In the genomic region with DNA sequence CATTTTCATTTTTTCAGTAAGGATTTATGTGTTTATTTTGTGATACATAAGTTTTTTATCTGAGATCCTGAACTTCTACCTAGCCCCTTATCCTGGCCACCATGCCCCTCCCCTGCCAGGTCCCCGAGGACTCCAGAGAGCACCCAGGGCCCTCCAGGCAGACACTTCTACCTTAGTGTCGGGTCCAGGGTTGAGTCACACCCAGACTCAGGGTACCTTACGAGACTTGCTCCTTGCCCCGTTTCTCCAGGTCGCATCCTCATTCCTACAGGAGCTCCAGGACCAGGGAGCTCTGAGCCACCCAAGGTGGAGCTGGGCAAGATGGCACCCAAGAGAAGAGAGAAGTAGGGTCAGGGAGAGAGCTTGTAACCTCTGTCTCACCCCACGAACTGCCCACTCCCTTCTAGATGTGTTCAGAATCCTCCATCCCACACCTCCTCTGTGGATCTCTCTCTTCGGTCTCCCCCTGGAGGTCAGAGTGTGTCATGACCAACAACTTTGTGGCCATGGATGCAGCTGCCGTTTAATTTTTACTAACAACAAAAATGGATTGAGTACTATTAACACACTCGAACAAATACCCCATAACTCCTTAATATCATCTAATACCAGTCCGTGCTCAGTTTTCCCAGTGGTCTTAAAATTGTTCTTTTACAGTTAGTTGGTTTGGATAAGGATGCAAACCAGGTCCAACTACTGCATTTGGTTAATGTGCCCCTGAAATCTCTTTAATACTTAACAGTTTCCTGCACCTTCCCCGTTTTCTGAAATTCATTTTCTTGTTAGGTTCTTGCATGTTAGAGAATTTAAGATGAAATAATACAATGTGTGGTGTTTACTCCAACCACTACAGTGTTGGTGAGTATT, we compare ENCODE assay signal across 8 cellular contexts.
A peak's percentile ranks its signal among the peaks of the same experiment; 100 is the strongest.
DNase-seq lines count a peak whose midpoint lies in the region; ATAC-seq and TF ChIP-seq lines count a peak whose summit lies in the region.

No MANE protein-coding gene starts in this region.

- intact Hi-C loops in CD14-positive monocyte (cut with micrococcal nuclease), result loop anchor here in 1 of 2 donors (10.0 kb wide), 1 partner anchor 107 kb away; no protein-coding TSS in a partner anchor
- intact Hi-C loops in dorsolateral prefrontal cortex (cut with DNase I), result loop anchor here (1.0 to 10.0 kb wide), 4 partner anchors 153 to 550 kb away; no protein-coding TSS in a partner anchor
- intact Hi-C loops in upper lobe of right lung (cut with DNase I), result loop anchor here (10.0 kb wide), 1 partner anchor 153 kb away; no protein-coding TSS in a partner anchor

- ATAC-seq in GM18511 (IDR thresholded peaks at IDR 0.05; ENCODE audit: unreplicated experiment) (peak; percentile 63), RWPE2 (ENCODE audit: low read depth) (peak; percentile 70), upper lobe of right lung (peak; percentile 93), HG02870 (IDR thresholded peaks at IDR 0.05; ENCODE audit: unreplicated experiment) (no peak)

- peaks cover 5 to 7% (median 7%) of the 10 kb centered on the region in 3 donors for H3K27me3 Mint-ChIP-seq in CD14-positive monocyte (ENCODE audit: low read depth in 3 of 3)

- H3K27me3 ChIP-seq in RWPE2 (ENCODE audit: insufficient read depth, poor library complexity, severe bottlenecking) (peaks cover 5% of the 10 kb centered on the region), dorsolateral prefrontal cortex (no peaks in the 10 kb centered on the region), upper lobe of right lung (no peaks in the 10 kb centered on the region)

- H3K27ac Mint-ChIP-seq in CD14-positive monocyte, result no peak overlapping the region

- H3K9me3 Mint-ChIP-seq in CD14-positive monocyte, result peaks cover 0 to 2% (median 0%) of the 10 kb centered on the region in 7 donors

- H3K27ac ChIP-seq in RWPE2 (ENCODE audit: poor library complexity, severe bottlenecking) (no peak overlapping the region), dorsolateral prefrontal cortex (no peak overlapping the region), upper lobe of right lung (no peak overlapping the region)

- DNase-seq in CD14-positive monocyte (ENCODE audit: low spot score) (no peak), HS-27A (ENCODE audit: low read depth) (peak; percentile 12), RWPE2 (ENCODE audit: low spot score) (no peak), dorsolateral prefrontal cortex (peak in 3 of 10 donors; percentile 23 to 39 (median 33)), medulla oblongata (ENCODE audit: extremely low spot score) (peak; percentile 86), upper lobe of right lung (no peak)

- H3K4me3 Mint-ChIP-seq in CD14-positive monocyte, result no peak overlapping the region

- H3K4me1 Mint-ChIP-seq in CD14-positive monocyte, result peaks cover 4% of the 10 kb centered on the region

- H3K4me1 ChIP-seq in RWPE2 (ENCODE audit: insufficient read depth, poor library complexity, severe bottlenecking) (no peaks in the 10 kb centered on the region), upper lobe of right lung (no peaks in the 10 kb centered on the region)

- H3K4me3 ChIP-seq in RWPE2 (ENCODE audit: severe bottlenecking) (no peak overlapping the region), dorsolateral prefrontal cortex (no peak overlapping the region), upper lobe of right lung (no peak overlapping the region)

- no peaks in the 10 kb centered on the region for H3K36me3 Mint-ChIP-seq in CD14-positive monocyte

- H3K36me3 ChIP-seq in RWPE2 (ENCODE audit: low read depth) (no peaks in the 10 kb centered on the region), upper lobe of right lung (no peaks in the 10 kb centered on the region)

- H3K9me3 ChIP-seq in RWPE2 (ENCODE audit: severe bottlenecking) (no peaks in the 10 kb centered on the region), upper lobe of right lung (no peaks in the 10 kb centered on the region)

- TF ChIP-seq CTCF in CD14-positive monocyte (IDR thresholded peaks at IDR 0.05) (peak; percentile 82), RWPE2 (IDR thresholded peaks at IDR 0.05; ENCODE audit: poor library complexity, severe bottlenecking) (peak; percentile 78), dorsolateral prefrontal cortex (IDR thresholded peaks at IDR 0.05 in 54 of 56, conservative IDR thresholded peaks at IDR 0.05 in 2 of 56; ENCODE audit: low read depth in 1 of 56, partially characterized antibody in 56 of 56) (peak in 55 of 56 donors; percentile 23 to 83 (median 67)), upper lobe of right lung (IDR thresholded peaks at IDR 0.05) (peak; percentile 76)

Comparison
In these comparisons a context has a peak if more than half of its experiments do, and no peak if none do; other contexts are left out.
1. DNase-seq: peak in HS-27A (single experiment) and medulla oblongata (single experiment); none in CD14-positive monocyte (single experiment), RWPE2 (single experiment) and upper lobe of right lung (single experiment).
2. Peak in every context shown above with its lines, with median percentiles within 50 percentile points of each other: CTCF ChIP-seq.